Comparison of ENCODE assay signal across 15 cellular contexts in genomic region chr12:80216890-80217559, GRCh38.
DNase-seq lines count a peak whose midpoint lies in the region; ATAC-seq and TF ChIP-seq lines count a peak whose summit lies in the region.
"Had no signal": no experiment of that assay in that cellular context is flagged by ENCODE, and none has a peak within 500 bp of the region (broad histone marks: within the 10 kb centered on the region; RNA-seq: fewer than 3 reads in every experiment).

No MANE protein-coding gene starts in this region.

- H3K9me3 Mint-ChIP-seq in WTC11, result no peaks in the 10 kb centered on the region
- no peaks in the 10 kb centered on the region for H3K9me3 Mint-ChIP-seq in stimulated activated naive CD8-positive, alpha-beta T cell treated with anti-CD3 and anti-CD28 coated beads, Interleukin-15, amount 100 ng/mL, for 72 hours
- H3K9me3 Mint-ChIP-seq: activated naive CD4-positive, alpha-beta T cell treated with anti-CD3 and anti-CD28 coated beads, Interleukin-2, amount 50 U/mL, for 24 hours had no signal

- POLR2A ChIA-PET in WTC11 (lab: Charles Lee), result no interaction called here
- POLR2A ChIA-PET in GM10248 (lab: Yijun Ruan, JAX), result no interaction called here

- CTCF ChIA-PET in WTC11 (lab: Charles Lee), result interaction anchor here (0.7 kb wide), 1 partner anchor 1097 kb away, joined by 3 read pairs; no protein-coding TSS in a partner anchor
- CTCF ChIA-PET in GM10248 (lab: Yijun Ruan, JAX), result no interaction called here

- TF ChIP-seq CTCF in WTC11 (IDR thresholded peaks at IDR 0.05) (no peak), GM10248 (IDR thresholded peaks at IDR 0.05; ENCODE audit: control extremely low read depth, extremely low read depth, low read depth, missing control alignments) (no peak)

- DNase-seq in DMS53 (lab: John Stamatoyannopoulos, UW) (peak; percentile 90), WTC11 (ENCODE audit: low spot score) (no peak), NCI-H2196 treated with DMSO at 0.1 percent for 48 hours (lab: John Stamatoyannopoulos, UW; ENCODE audit: unreplicated experiment) (no peak), GM10248 (ENCODE audit: extremely low spot score) (no peak)
- DNase-seq in stimulated activated naive CD8-positive, alpha-beta T cell treated with anti-CD3 and anti-CD28 coated beads, Interleukin-15, amount 100 ng/mL, for 72 hours, result no peak
- DNase-seq: activated CD4-positive, alpha-beta T cell treated with anti-CD3 and anti-CD28 coated beads for 1 hour; AML-193; effector CD4-positive, alpha-beta T cell; naive B cell; PC-3; stimulated activated CD4-positive, alpha-beta T cell treated with anti-CD3 and anti-CD28 coated beads, Interleukin-2, amount 100 ng/mL, for 48 hours had no signal

- H3K4me1 Mint-ChIP-seq in WTC11, result peaks cover 33% of the 10 kb centered on the region
- H3K4me1 Mint-ChIP-seq in stimulated activated naive CD8-positive, alpha-beta T cell treated with anti-CD3 and anti-CD28 coated beads, Interleukin-15, amount 100 ng/mL, for 72 hours, result no peaks in the 10 kb centered on the region
- H3K4me1 Mint-ChIP-seq: activated naive CD4-positive, alpha-beta T cell treated with anti-CD3 and anti-CD28 coated beads, Interleukin-2, amount 50 U/mL, for 24 hours; naive B cell had no signal

- H3K27me3 Mint-ChIP-seq in WTC11 (ENCODE audit: low read depth), result no peaks in the 10 kb centered on the region
- peaks cover 19% of the 10 kb centered on the region for H3K27me3 Mint-ChIP-seq in stimulated activated naive CD8-positive, alpha-beta T cell treated with anti-CD3 and anti-CD28 coated beads, Interleukin-15, amount 100 ng/mL, for 72 hours

- H3K4me3 Mint-ChIP-seq in WTC11, result no peak overlapping the region
- no peak overlapping the region for H3K4me3 Mint-ChIP-seq in stimulated activated naive CD8-positive, alpha-beta T cell treated with anti-CD3 and anti-CD28 coated beads, Interleukin-15, amount 100 ng/mL, for 72 hours
- H3K4me3 Mint-ChIP-seq: activated naive CD4-positive, alpha-beta T cell treated with anti-CD3 and anti-CD28 coated beads, Interleukin-2, amount 50 U/mL, for 24 hours; naive B cell had no signal

- H3K36me3 Mint-ChIP-seq in WTC11, result no peaks in the 10 kb centered on the region
- H3K36me3 Mint-ChIP-seq: activated naive CD4-positive, alpha-beta T cell treated with anti-CD3 and anti-CD28 coated beads, Interleukin-2, amount 50 U/mL, for 24 hours; naive B cell had no signal

- H3K27ac Mint-ChIP-seq in WTC11, result no peak overlapping the region
- no peak overlapping the region for H3K27ac Mint-ChIP-seq in stimulated activated naive CD8-positive, alpha-beta T cell treated with anti-CD3 and anti-CD28 coated beads, Interleukin-15, amount 100 ng/mL, for 72 hours
- H3K27ac Mint-ChIP-seq: activated naive CD4-positive, alpha-beta T cell treated with anti-CD3 and anti-CD28 coated beads, Interleukin-2, amount 50 U/mL, for 24 hours; naive B cell had no signal

- peak; percentile 68 for ATAC-seq in GM19467 (IDR thresholded peaks at IDR 0.05; ENCODE audit: unreplicated experiment)
- peak; percentile 56 for ATAC-seq in HG03575 (IDR thresholded peaks at IDR 0.05; ENCODE audit: extremely low read depth, insufficient number of reproducible peaks, low FRiP score, unreplicated experiment)
- peak; percentile 46; the same call in 1 of the 2 replicates for ATAC-seq in WTC11
- ATAC-seq in stimulated activated naive CD8-positive, alpha-beta T cell treated with anti-CD3 and anti-CD28 coated beads, Interleukin-15, amount 100 ng/mL, for 72 hours, result no peak
- no peak for ATAC-seq in HG02678 (IDR thresholded peaks at IDR 0.05; ENCODE audit: unreplicated experiment)
- ATAC-seq: PC-3 had no signal

TF ChIP-seq in WTC11, 78 proteins besides CTCF, POLR2A, EP300 and RAD21:
- TF ChIP-seq FOXJ3 (CRISPR knock-in tag; IDR thresholded peaks at IDR 0.05; ENCODE audit: borderline replicate concordance), result no peak
- TF ChIP-seq ESRRA (CRISPR knock-in tag; IDR thresholded peaks at IDR 0.05; ENCODE audit: borderline replicate concordance), result no peak
- TF ChIP-seq PRRX2 (CRISPR knock-in tag; IDR thresholded peaks at IDR 0.05), result no peak
- TF ChIP-seq GABPB1 (CRISPR knock-in tag; IDR thresholded peaks at IDR 0.05), result no peak
- no peak for TF ChIP-seq ZSCAN18 (CRISPR knock-in tag; IDR thresholded peaks at IDR 0.05)
- TF ChIP-seq ARID4B (CRISPR knock-in tag; IDR thresholded peaks at IDR 0.05; ENCODE audit: borderline replicate concordance), result no peak
- TF ChIP-seq IRF1 (CRISPR knock-in tag; IDR thresholded peaks at IDR 0.05), result no peak
- no peak for TF ChIP-seq GRHL2 (CRISPR knock-in tag; IDR thresholded peaks at IDR 0.05; ENCODE audit: insufficient replicate concordance, severe bottlenecking)
- TF ChIP-seq SOX15 (CRISPR knock-in tag; IDR thresholded peaks at IDR 0.05), result no peak
- no peak for TF ChIP-seq ZMAT4 (CRISPR knock-in tag; IDR thresholded peaks at IDR 0.05)
- TF ChIP-seq NR3C1 (CRISPR knock-in tag; conservative IDR thresholded peaks at IDR 0.05; ENCODE audit: low read depth), result no peak

Comparison
In these comparisons a context has a peak if more than half of its experiments do, and no peak if none do; other contexts are left out.
1. ATAC-seq: peak in GM19467 (single experiment), HG03575 (single experiment) and WTC11 (single experiment); none in stimulated activated naive CD8-positive, alpha-beta T cell treated with anti-CD3 and anti-CD28 coated beads, Interleukin-15, amount 100 ng/mL, for 72 hours (single experiment) and HG02678 (single experiment).